In genomic region chr2:2942906-2943305, GRCh38 we compare ENCODE assay signal across 23 cellular contexts.
"Had no signal": no experiment of that assay in that cellular context is flagged by ENCODE, and none has a peak within 500 bp of the region (broad histone marks: within the 10 kb centered on the region; RNA-seq: fewer than 3 reads in every experiment).

No MANE protein-coding gene starts in this region.

- ATAC-seq: effector memory CD8-positive, alpha-beta T cell; foreskin keratinocyte; gastroesophageal sphincter; heart left ventricle; left cardiac atrium; left lung; left ventricle myocardium superior; lower lobe of right lung; mucosa of descending colon had no signal

- H3K36me3 Mint-ChIP-seq: mesothelial cell of epicardium had no signal

- H3K27ac ChIP-seq: colonic mucosa, esophagus muscularis mucosa, foreskin keratinocyte, gastroesophageal sphincter, heart left ventricle, left lung, lower lobe of right lung had no signal

- H3K4me3 ChIP-seq: colonic mucosa, esophagus muscularis mucosa, gastroesophageal sphincter, heart left ventricle, left lung, lower lobe of right lung, mucosa of descending colon had no signal

- H3K36me3 ChIP-seq: colonic mucosa, esophagus muscularis mucosa, gastroesophageal sphincter, heart left ventricle, left lung, lower lobe of right lung had no signal

- H3K9me3 ChIP-seq: colonic mucosa, lower lobe of right lung had no signal

- H3K27me3 ChIP-seq: colonic mucosa, foreskin keratinocyte had no signal

- DNase-seq: cerebellar nuclear complex; colonic mucosa; cortex of kidney; effector CD8-positive, alpha-beta T cell; effector memory CD8-positive, alpha-beta T cell; foreskin keratinocyte; heart left ventricle; hippocampal formation; kidney glomerular epithelial cell; left cardiac atrium; left lung; left ventricle myocardium superior; lower lobe of right lung; mesenchymal stem cell; mucosa of descending colon had no signal

- H3K4me1 ChIP-seq: colonic mucosa, esophagus muscularis mucosa, foreskin keratinocyte, gastroesophageal sphincter, heart left ventricle, left lung, lower lobe of right lung had no signal

- H3K27ac Mint-ChIP-seq: dendritic cell treated with granulocyte-macrophage colony-stimulating factor and Interleukin-4, amounts not matched to agents 40 ng/mL and 50 ng/mL, for 4 days; effector memory CD8-positive, alpha-beta T cell; mesothelial cell of epicardium had no signal

- H3K4me3 Mint-ChIP-seq: dendritic cell treated with granulocyte-macrophage colony-stimulating factor and Interleukin-4, amounts not matched to agents 40 ng/mL and 50 ng/mL, for 4 days; effector memory CD8-positive, alpha-beta T cell; mesothelial cell of epicardium had no signal

- H3K27me3 Mint-ChIP-seq: dendritic cell treated with granulocyte-macrophage colony-stimulating factor and Interleukin-4, amounts not matched to agents 40 ng/mL and 50 ng/mL, for 4 days had no signal

- FAIRE-seq: endothelial cell of umbilical vein, frontal cortex, islet of Langerhans, kidney had no signal
